ENCODE assay signal across 20 cellular contexts in genomic region chr17:48901241-48901640, GRCh38. TPM values are rescaled to one million over a fixed set of nuclear protein-coding genes. Genes with fewer than 3 reads are reported as not detected.
A peak's percentile ranks its signal among the peaks of the same experiment; 100 is the strongest.
DNase-seq lines count a peak whose midpoint lies in the region; ATAC-seq and TF ChIP-seq lines count a peak whose summit lies in the region.
"Had no signal": no experiment of that assay in that cellular context is flagged by ENCODE, and none has a peak within 500 bp of the region (broad histone marks: within the 10 kb centered on the region; RNA-seq: fewer than 3 reads in every experiment).

No MANE protein-coding gene starts in this region.

- no peak for TF ChIP-seq POLR2A in thyroid gland (IDR thresholded peaks at IDR 0.05)

- H3K27ac ChIP-seq in RWPE1: peak overlapping the region; percentile 47
- peak overlapping the region in 1 of 3 donors; percentile 35 for H3K27ac ChIP-seq in thyroid gland
- H3K27ac ChIP-seq in heart right ventricle: no peak overlapping the region
- H3K27ac ChIP-seq: 22Rv1 had no signal

- intact Hi-C loops in thyroid gland (cut with DNase I) (no loop called here), heart right ventricle (cut with DNase I) (no loop called here)

- 25 to 45% methylated on average over 1 of the region's 1 CpG for WGBS in thyroid gland, 2 donors
- WGBS in heart right ventricle, 2 donors: 62 to 74% methylated on average over 1 of the region's 1 CpG

- TF ChIP-seq CTCF in RWPE1 (conservative IDR thresholded peaks at IDR 0.05; ENCODE audit: low read depth) (no peak), epithelial cell of esophagus (IDR thresholded peaks at IDR 0.05; ENCODE audit: insufficient read depth, low read depth, low read length, missing control alignments) (no peak), thyroid gland (IDR thresholded peaks at IDR 0.05) (no peak), heart right ventricle (IDR thresholded peaks at IDR 0.05) (no peak)

- H3K36me3 ChIP-seq in thyroid gland: peaks cover 0 to 4% of the 10 kb centered on the region in 2 donors
- H3K36me3 ChIP-seq in heart right ventricle: peaks cover 0 to 24% (median 11%) of the 10 kb centered on the region in 9 donors

- H3K9me3 ChIP-seq in thyroid gland (no peaks in the 10 kb centered on the region), heart right ventricle (no peaks in the 10 kb centered on the region)

- DNase-seq in DMS 273 (lab: John Stamatoyannopoulos, UW; ENCODE audit: unreplicated experiment) (peak; percentile 65), DMS 273 treated with DMSO at 0.1 percent for 48 hours (lab: John Stamatoyannopoulos, UW) (no peak), RWPE1 (ENCODE audit: low spot score) (no peak), epithelial cell of esophagus (ENCODE audit: low read depth) (peak; percentile 58), thyroid gland (peak; percentile 41 to 42), heart right ventricle (no peak)
- no peak for DNase-seq in central memory CD4-positive, alpha-beta T cell
- DNase-seq: COR-L47, DMS153, GF-D8, KBM-7, MV-4-11, NCI-H187 treated with DMSO at 0.1 percent for 48 hours, NCI-H446, NCI-H526 treated with DMSO at 0.1 percent for 48 hours, OCI-M1, RPMI8226 had no signal

- H3K4me3 ChIP-seq in epithelial cell of esophagus (ENCODE audit: low read length): no peak overlapping the region
- H3K4me3 ChIP-seq in thyroid gland (replicated peaks in 1 of 3): no peak overlapping the region
- no peak overlapping the region for H3K4me3 ChIP-seq in heart right ventricle
- H3K4me3 ChIP-seq: GM12878 had no signal

- ATAC-seq in GM19395 (IDR thresholded peaks at IDR 0.05; ENCODE audit: unreplicated experiment) (no peak), heart right ventricle (no peak)
- ATAC-seq: GM12878 had no signal

- CTCF ChIA-PET in RWPE1 (lab: Yijun Ruan, JAX): no interaction called here

- POLR2A ChIA-PET in RWPE1 (lab: Yijun Ruan, JAX; ENCODE audit: low non-redundant PET): no interaction called here

- no peaks in the 10 kb centered on the region for H3K27me3 ChIP-seq in thyroid gland
- no peaks in the 10 kb centered on the region for H3K27me3 ChIP-seq in heart right ventricle

- peaks cover 5 to 14% of the 10 kb centered on the region in 2 donors for H3K4me1 ChIP-seq in thyroid gland
- H3K4me1 ChIP-seq in heart right ventricle: no peaks in the 10 kb centered on the region

RNA-seq across cellular contexts. Expression of gene UBE2Z, which starts 7.0 kb away (rescaled TPM):
- 100 to 1,000 TPM in 2 of 4 donors, 10 to 100 TPM in 2; 80.9 to 103 (median 99.0) TPM for total RNA-seq in thyroid gland
- 10 to 100 TPM; 31.4 to 47.5 (median 38.8) TPM for total RNA-seq in heart right ventricle
- 10 to 100 TPM; 15.5 to 36.2 TPM for polyA plus RNA-seq in heart right ventricle

RNA-seq across cellular contexts. Expression of gene ATP5MC1, which starts 8.7 kb away (rescaled TPM):
- 100 to 1,000 TPM in 2 of 4 donors, 10 to 100 TPM in 2; 48.6 to 317 (median 133) TPM for total RNA-seq in thyroid gland
- 100 to 1,000 TPM; 299 to 556 (median 416) TPM for total RNA-seq in heart right ventricle
- polyA plus RNA-seq in heart right ventricle: 100 to 1,000 TPM; 775 to 951 TPM

RNA-seq across cellular contexts. Expression of gene SNF8, which starts 43.4 kb away (rescaled TPM):
- total RNA-seq in thyroid gland: 100 to 1,000 TPM in 1 of 4 donors, 10 to 100 TPM in 3; 64.9 to 150 (median 96.5) TPM
- 100 to 1,000 TPM in 6 of 10 donors, 10 to 100 TPM in 4; 90.0 to 111 (median 104) TPM for total RNA-seq in heart right ventricle
- 100 to 1,000 TPM; 176 to 196 TPM for polyA plus RNA-seq in heart right ventricle

Comparison
In these comparisons a context has a peak if more than half of its experiments do, and no peak if none do; other contexts are left out.
1. DNase-seq: peak in DMS 273 (single experiment), epithelial cell of esophagus (single experiment) and thyroid gland (2 of 2); none in DMS 273 treated with DMSO at 0.1 percent for 48 hours (single experiment), RWPE1 (single experiment), central memory CD4-positive, alpha-beta T cell (single experiment) and heart right ventricle (0 of 2).